20 cellular contexts compared by ENCODE assay signal in genomic region chr5:131765261-131765660, GRCh38. TPM values are rescaled to one million over a fixed set of nuclear protein-coding genes. Genes with fewer than 3 reads are reported as not detected.
A peak's percentile ranks its signal among the peaks of the same experiment; 100 is the strongest.
DNase-seq lines count a peak whose midpoint lies in the region; FAIRE-seq and TF ChIP-seq lines count a peak whose summit lies in the region.
"Had no signal": no experiment of that assay in that cellular context is flagged by ENCODE, and none has a peak within 500 bp of the region (broad histone marks: within the 10 kb centered on the region; RNA-seq: fewer than 3 reads in every experiment).

No MANE protein-coding gene starts in this region.

- H3K27ac ChIP-seq in RWPE1 (peak overlapping the region; percentile 72), mammary epithelial cell (ENCODE audit: insufficient read depth, low read depth, low read length) (no peak overlapping the region), keratinocyte (ENCODE audit: control insufficient read depth, insufficient read depth, low read length) (no peak overlapping the region), ovary (no peak overlapping the region)
- H3K27ac ChIP-seq: A549, C4-2B had no signal

- H3K9me3 ChIP-seq in mammary epithelial cell (replicated peaks; ENCODE audit: insufficient read depth, low read length) (no peaks in the 10 kb centered on the region), keratinocyte (ENCODE audit: control insufficient read depth, low read depth, low read length) (no peaks in the 10 kb centered on the region), ovary (no peaks in the 10 kb centered on the region)
- H3K9me3 ChIP-seq: BE2C had no signal

- TF ChIP-seq CTCF in RWPE1 (conservative IDR thresholded peaks at IDR 0.05; ENCODE audit: low read depth) (no peak), mammary epithelial cell (conservative IDR thresholded peaks at IDR 0.05 in 1 of 2, IDR thresholded peaks at IDR 0.05 in 1 of 2; ENCODE audit: extremely low read depth in 1 of 2, insufficient read depth in 1 of 2, low read depth in 1 of 2, low read length in 2 of 2) (no peak), keratinocyte (optimal IDR thresholded peaks at IDR 0.05 in 1 of 3, IDR thresholded peaks at IDR 0.05 in 1 of 3, conservative IDR thresholded peaks at IDR 0.05 in 1 of 3; ENCODE audit: extremely low read depth in 1 of 3, insufficient read depth in 2 of 3, low read length in 3 of 3) (no peak), ovary (IDR thresholded peaks at IDR 0.05) (no peak), foreskin fibroblast (IDR thresholded peaks at IDR 0.05; ENCODE audit: low read depth, low read length) (no peak)

- POLR2A ChIA-PET in RWPE1 (lab: Yijun Ruan, JAX; ENCODE audit: low non-redundant PET) = no interaction called here

- H3K4me3 ChIP-seq in mammary epithelial cell (replicated peaks in 1 of 3; ENCODE audit: insufficient read depth in 1 of 3, low read depth in 2 of 3, low read length in 3 of 3) (no peak overlapping the region), keratinocyte (ENCODE audit: control insufficient read depth in 2 of 3, extremely low read depth in 1 of 3, insufficient read depth in 2 of 3, low read depth in 1 of 3, low read length in 3 of 3) (no peak overlapping the region), ovary (no peak overlapping the region), foreskin fibroblast (ENCODE audit: low read depth in 1 of 2, low read length in 2 of 2) (no peak overlapping the region)
- H3K4me3 ChIP-seq: A549, HAP-1 had no signal

- peak overlapping the region; percentile 74 for H3K4me2 ChIP-seq in mammary epithelial cell (ENCODE audit: insufficient read depth, low read depth, low read length)
- H3K4me2 ChIP-seq in keratinocyte (ENCODE audit: control insufficient read depth, extremely low read depth, insufficient read depth, low read depth, low read length) = no peak overlapping the region
- H3K4me2 ChIP-seq: A549 had no signal

- H4K20me1 ChIP-seq in mammary epithelial cell (ENCODE audit: insufficient read depth, low read length) = no peaks in the 10 kb centered on the region
- no peaks in the 10 kb centered on the region for H4K20me1 ChIP-seq in keratinocyte (ENCODE audit: control insufficient read depth, extremely low read depth, insufficient read depth, low read length)

- DNase-seq in RWPE1 (ENCODE audit: low spot score) (peak; percentile 18), mammary epithelial cell (peak; percentile 49), keratinocyte (ENCODE audit: low read depth, low spot score) (no peak), ovary (no peak), germinal center (ENCODE audit: low spot score) (no peak), foreskin fibroblast (no peak)
- DNase-seq: BE2C; CD8-positive, alpha-beta T cell; COR-L47; DMS153; DMS79 treated with DMSO at 0.1 percent for 48 hours; EL; GDM1 had no signal

- H3K27me3 ChIP-seq in mammary epithelial cell (ENCODE audit: insufficient read depth, low read length) (no peaks in the 10 kb centered on the region), keratinocyte (ENCODE audit: control insufficient read depth, extremely low read depth, insufficient read depth, low read length) (no peaks in the 10 kb centered on the region), ovary (no peaks in the 10 kb centered on the region)
- H3K27me3 ChIP-seq: BE2C had no signal

- TF ChIP-seq EP300 in ovary (IDR thresholded peaks at IDR 0.05) = no peak

- no peak overlapping the region for H2AFZ ChIP-seq in mammary epithelial cell (ENCODE audit: low read depth, low read length)
- no peak overlapping the region for H2AFZ ChIP-seq in keratinocyte (ENCODE audit: control insufficient read depth, low read length)

- no TSS peak for BruUV-seq in mammary epithelial cell (replicated peaks; lab: Mats Ljungman, UMichigan)

- H3K79me2 ChIP-seq in mammary epithelial cell (ENCODE audit: insufficient read depth, low read length) (peaks cover 92% of the 10 kb centered on the region), keratinocyte (ENCODE audit: control insufficient read depth, insufficient read depth, low read length) (peaks cover 84% of the 10 kb centered on the region)

- WGBS in mammary epithelial cell (ENCODE audit: low coverage, missing lambda C conversion rate) = 76% methylated on average over 1 of the region's 1 CpG
- WGBS in ovary, 3 donors = 62 to 82% (median 68%) methylated on average over 1 of the region's 1 CpG

- H3K9ac ChIP-seq in mammary epithelial cell (ENCODE audit: insufficient read depth, low read length) = no peak overlapping the region
- no peak overlapping the region for H3K9ac ChIP-seq in keratinocyte (ENCODE audit: control insufficient read depth, extremely low read depth, insufficient read depth, low read length)

- in situ Hi-C loops in mammary epithelial cell (cut with MboI; ENCODE audit: low sequenced_read_pairs in 2 of 2) = no loop called here

- no peaks in the 10 kb centered on the region for H3K9me1 ChIP-seq in keratinocyte (ENCODE audit: control insufficient read depth, extremely low read depth, insufficient read depth, low read length)

- CTCF ChIA-PET in RWPE1 (lab: Yijun Ruan, JAX) = interaction anchor here (0.5 kb wide), 1 partner anchor 66 kb away, joined by 3 read pairs; no protein-coding TSS in a partner anchor
- CTCF ChIA-PET in mammary epithelial cell (lab: Charles Lee; ENCODE audit: low non-redundant PET) = no interaction called here

- H3K36me3 ChIP-seq in mammary epithelial cell (ENCODE audit: insufficient read depth, low read length) = no peaks in the 10 kb centered on the region
- H3K36me3 ChIP-seq in keratinocyte (ENCODE audit: control insufficient read depth in 2 of 2, extremely low read depth in 1 of 2, insufficient read depth in 2 of 2, low read length in 2 of 2) = peaks cover 0 to 2% of the 10 kb centered on the region in 2 experiments
- H3K36me3 ChIP-seq in ovary = no peaks in the 10 kb centered on the region
- H3K36me3 ChIP-seq: BE2C, HAP-1 had no signal

- H3K4me1 ChIP-seq in mammary epithelial cell (ENCODE audit: insufficient read depth, low read length) (peaks cover 15% of the 10 kb centered on the region), keratinocyte (ENCODE audit: control insufficient read depth, extremely low read depth, insufficient read depth, low read length) (peaks cover 7% of the 10 kb centered on the region), ovary (ENCODE audit: insufficient read depth) (peaks cover 2% of the 10 kb centered on the region)
- H3K4me1 ChIP-seq: A549, BE2C, HAP-1 had no signal

- dilution Hi-C loops in mammary epithelial cell (cut with HindIII; ENCODE audit: low sequenced_read_pairs) (no loop called here), keratinocyte (cut with MboI; ENCODE audit: extremely low pct_ligation_motif_present, low sequenced_read_pairs) (no loop called here)

- intact Hi-C loops in mammary epithelial cell (cut with micrococcal nuclease) = no loop called here
- intact Hi-C loops in ovary (cut with DNase I) = no loop called here

- peak; percentile 60 for FAIRE-seq in keratinocyte (lab: Jason Lieb, UNC)
- FAIRE-seq: D721Med, GM12892, GM19239, H1 had no signal

- TF ChIP-seq POLR2A in ovary (IDR thresholded peaks at IDR 0.05) = no peak

RNA-seq across cellular contexts. Expression of gene FNIP1, which starts 31.6 kb away (rescaled TPM):
- total RNA-seq in mammary epithelial cell = 10 to 100 TPM; 27.3 to 69.2 TPM
- polyA plus RNA-seq in mammary epithelial cell = 11.4 TPM
- 12.3 TPM for polyA minus RNA-seq in mammary epithelial cell
- 13.2 to 15.2 TPM (median 14.6 TPM) in 3 replicates for polyA plus RNA-seq in keratinocyte
- polyA plus RNA-seq in keratinocyte (2011; ENCODE audit: low read depth) = 14.7 TPM
- 3.7 and 7.7 TPM in 2 replicates for polyA plus RNA-seq in keratinocyte (2011; cell fraction: cytosol; rRNA removed)
- polyA plus RNA-seq in keratinocyte (2011; cell fraction: nucleus; rRNA removed) = 16.4 and 19.3 TPM in 2 replicates
- 9.6 and 15.9 TPM in 2 replicates for polyA plus RNA-seq in keratinocyte (2012; ENCODE audit: low replicate concordance)
- polyA minus RNA-seq in keratinocyte = 6.6 to 36.7 TPM (median 30.8 TPM) in 3 replicates
- polyA minus RNA-seq in keratinocyte (2011; cell fraction: cytosol; rRNA and poly(A)+ RNA removed) = 10.9 TPM
- 34.1 and 60.3 TPM in 2 replicates for polyA minus RNA-seq in keratinocyte (2011; cell fraction: nucleus; rRNA and poly(A)+ RNA removed)
- 10 to 100 TPM; 37.2 to 52.7 (median 42.4) TPM for total RNA-seq in ovary
- 10 to 100 TPM in 1 of 2 donors, 1 to 10 TPM in 1; 7.2 to 11.8 TPM for polyA plus RNA-seq in ovary

Comparison
In these comparisons a context has a peak if more than half of its experiments do, and no peak if none do; other contexts are left out.
1. DNase-seq: peak in RWPE1 (single experiment) and mammary epithelial cell (single experiment); none in keratinocyte (single experiment), ovary (0 of 5), germinal center (single experiment) and foreskin fibroblast (0 of 2).